ENCODE assay signal across 1 cellular context in genomic region chr14:74018029-74018703, GRCh38.
TF ChIP-seq lines count a peak whose summit lies in the region.

No MANE protein-coding gene starts in this region.

TF ChIP-seq in K562, 482 proteins besides CTCF, POLR2A, EP300 and RAD21 (continued from another document):
- TF ChIP-seq AFF4 (CRISPR knock-in tag; IDR thresholded peaks at IDR 0.05) (no peak), SNIP1 (IDR thresholded peaks at IDR 0.05; ENCODE audit: low read depth) (no peak), FOXK2 (conservative IDR thresholded peaks at IDR 0.05 in 1 of 2, IDR thresholded peaks at IDR 0.05 in 1 of 2; ENCODE audit: low read depth in 2 of 2) (0 out of 4 replicates have a peak, but pooled peaks of 1 of the 2 experiments have one; percentile 24), TCF3 (CRISPR knock-in tag; IDR thresholded peaks at IDR 0.05) (no peak), RBM22 (IDR thresholded peaks at IDR 0.05; ENCODE audit: low read depth, low read length, poor library complexity, severe bottlenecking) (no peak), ARID4B (CRISPR knock-in tag; IDR thresholded peaks at IDR 0.05) (no peak), GTF3C2 (IDR thresholded peaks at IDR 0.05; ENCODE audit: borderline replicate concordance, extremely low read depth, insufficient read length) (no peak), MAZ (CRISPR knock-in tag; conservative IDR thresholded peaks at IDR 0.05 in 1 of 2, IDR thresholded peaks at IDR 0.05 in 1 of 2) (0 out of 4 replicates have a peak, but pooled peaks of 1 of the 2 experiments have one; percentile 15), HDAC8 (tag; IDR thresholded peaks at IDR 0.05) (no peak), RB1 (IDR thresholded peaks at IDR 0.05; ENCODE audit: low read depth) (no peak), CEBPB (tag; IDR thresholded peaks at IDR 0.05) (0 out of 2 replicates have a peak, but pooled peaks have one; percentile 3), NONO (IDR thresholded peaks at IDR 0.05; ENCODE audit: low read depth in 2 of 2, low read length in 1 of 2) (no peak), RBM17 (IDR thresholded peaks at IDR 0.05; ENCODE audit: borderline replicate concordance, low read depth, low read length) (no peak), ZNF384 (IDR thresholded peaks at IDR 0.05; ENCODE audit: low read depth, low read length) (peak; percentile 56; the same call in 1 of the 2 replicates), GABPB2 (CRISPR knock-in tag; conservative IDR thresholded peaks at IDR 0.05) (no peak), CBFA2T3 (IDR thresholded peaks at IDR 0.05) (no peak), THRAP3 (IDR thresholded peaks at IDR 0.05; ENCODE audit: borderline replicate concordance) (no peak), NFIX (CRISPR knock-in tag; IDR thresholded peaks at IDR 0.05; ENCODE audit: low read depth) (no peak), ATF7 (IDR thresholded peaks at IDR 0.05) (no peak)
- TF ChIP-seq, protein P1, sequence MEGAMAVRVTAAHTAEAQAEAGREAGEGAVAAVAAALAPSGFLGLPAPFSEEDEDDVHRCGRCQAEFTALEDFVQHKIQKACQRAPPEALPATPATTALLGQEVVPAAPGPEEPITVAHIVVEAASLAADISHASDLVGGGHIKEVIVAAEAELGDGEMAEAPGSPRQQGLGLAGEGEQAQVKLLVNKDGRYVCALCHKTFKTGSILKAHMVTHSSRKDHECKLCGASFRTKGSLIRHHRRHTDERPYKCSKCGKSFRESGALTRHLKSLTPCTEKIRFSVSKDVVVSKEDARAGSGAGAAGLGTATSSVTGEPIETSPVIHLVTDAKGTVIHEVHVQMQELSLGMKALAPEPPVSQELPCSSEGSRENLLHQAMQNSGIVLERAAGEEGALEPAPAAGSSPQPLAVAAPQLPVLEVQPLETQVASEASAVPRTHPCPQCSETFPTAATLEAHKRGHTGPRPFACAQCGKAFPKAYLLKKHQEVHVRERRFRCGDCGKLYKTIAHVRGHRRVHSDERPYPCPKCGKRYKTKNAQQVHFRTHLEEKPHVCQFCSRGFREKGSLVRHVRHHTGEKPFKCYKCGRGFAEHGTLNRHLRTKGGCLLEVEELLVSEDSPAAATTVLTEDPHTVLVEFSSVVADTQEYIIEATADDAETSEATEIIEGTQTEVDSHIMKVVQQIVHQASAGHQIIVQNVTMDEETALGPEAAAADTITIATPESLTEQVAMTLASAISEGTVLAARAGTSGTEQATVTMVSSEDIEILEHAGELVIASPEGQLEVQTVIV (CRISPR knock-in tag; IDR thresholded peaks at IDR 0.05; ENCODE audit: borderline replicate concordance) = no peak
